ENCODE assay signal across 13 cellular contexts in the genomic region with DNA sequence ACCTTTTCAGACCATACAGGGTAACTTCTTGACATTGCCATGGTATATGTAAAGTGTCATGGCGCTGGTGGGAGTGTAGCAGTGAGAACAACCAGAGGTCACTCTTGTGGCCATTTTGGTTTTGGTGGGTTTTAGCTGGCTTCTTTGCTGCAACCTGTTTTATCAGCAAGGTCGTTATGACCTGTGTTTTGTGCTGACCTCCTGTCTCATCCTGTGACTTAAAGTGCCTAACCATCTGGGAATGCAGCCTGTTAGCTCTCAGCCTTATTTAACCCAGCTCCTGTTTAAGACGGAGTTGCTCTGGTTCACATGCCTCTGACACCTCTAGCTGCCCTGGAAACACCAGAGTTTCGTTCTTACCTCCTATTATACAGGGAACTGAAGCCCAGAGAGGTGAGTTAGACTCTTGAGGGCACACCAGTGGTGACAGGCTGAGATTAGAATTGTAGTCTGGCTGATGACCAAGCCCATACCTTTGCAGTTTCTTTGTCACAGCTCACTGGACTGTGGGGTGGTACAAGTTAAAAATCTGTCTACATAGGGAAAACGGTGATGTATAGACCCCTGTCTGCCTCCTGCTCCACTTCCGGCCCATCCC. TPM values are rescaled to one million over a fixed set of nuclear protein-coding genes. Genes with fewer than 3 reads are reported as not detected.
DNase-seq lines count a peak whose midpoint lies in the region; ATAC-seq, FAIRE-seq and TF ChIP-seq lines count a peak whose summit lies in the region.
"Had no signal": no experiment of that assay in that cellular context is flagged by ENCODE, and none has a peak within 500 bp of the region (broad histone marks: within the 10 kb centered on the region; RNA-seq: fewer than 3 reads in every experiment).

No MANE protein-coding gene starts in this region.

- no peak overlapping the region for H3K27ac ChIP-seq in endothelial cell of umbilical vein (ENCODE audit: insufficient read depth, low read depth, low read length)
- H3K27ac ChIP-seq: body of pancreas, PC-9, prostate gland had no signal

- no peaks in the 10 kb centered on the region for H3K9me1 ChIP-seq in endothelial cell of umbilical vein (replicated peaks; ENCODE audit: control insufficient read depth, extremely low read depth, insufficient read depth, low read length)

- intact Hi-C loops in endothelial cell of umbilical vein (cut with micrococcal nuclease), result no loop called here
- intact Hi-C loops in head of caudate nucleus (cut with DNase I), result no loop called here

- peak; percentile 31 for ATAC-seq in GM18498 (IDR thresholded peaks at IDR 0.05; ENCODE audit: unreplicated experiment)
- peak; percentile 30 for ATAC-seq in HG03354 (IDR thresholded peaks at IDR 0.05; ENCODE audit: poor library complexity, severe bottlenecking, unreplicated experiment)
- ATAC-seq: body of pancreas had no signal

- CTCF ChIA-PET in endothelial cell of umbilical vein (lab: Charles Lee), result interaction anchor here (1.2 to 1.3 kb wide), 2 partner anchors 8 to 21 kb away, joined by 3 read pairs; partner anchors contain the start of gene KSR1

- no peaks in the 10 kb centered on the region for H4K20me1 ChIP-seq in endothelial cell of umbilical vein (replicated peaks; ENCODE audit: control insufficient read depth, extremely low read depth, insufficient read depth, low read length)

- BruUV-seq in endothelial cell of umbilical vein (replicated peaks; lab: Mats Ljungman, UMichigan), result no TSS peak

- peaks cover 35% of the 10 kb centered on the region for H3K79me2 ChIP-seq in endothelial cell of umbilical vein (ENCODE audit: control insufficient read depth, insufficient read depth, low read length)

- no peaks in the 10 kb centered on the region for H3K9me3 ChIP-seq in endothelial cell of umbilical vein (replicated peaks; ENCODE audit: control insufficient read depth, insufficient read depth, low read length)
- H3K9me3 ChIP-seq: body of pancreas, prostate gland had no signal

- H2AFZ ChIP-seq in endothelial cell of umbilical vein (ENCODE audit: low read depth, low read length), result no peak overlapping the region
- H2AFZ ChIP-seq: PC-9 had no signal

- H3K4me3 ChIP-seq in endothelial cell of umbilical vein (replicated peaks in 1 of 3; ENCODE audit: insufficient read depth in 1 of 3, low read depth in 1 of 3, low read length in 3 of 3), result no peak overlapping the region
- H3K4me3 ChIP-seq: body of pancreas, PC-9, prostate gland had no signal

- no peaks in the 10 kb centered on the region for H3K36me3 ChIP-seq in endothelial cell of umbilical vein (ENCODE audit: control insufficient read depth in 2 of 2, extremely low read depth in 1 of 2, insufficient read depth in 2 of 2, low read length in 2 of 2)
- H3K36me3 ChIP-seq: prostate gland had no signal

- dilution Hi-C loops in endothelial cell of umbilical vein (cut with MboI; ENCODE audit: extremely low pct_ligation_motif_present, low sequenced_read_pairs), result no loop called here

- H3K4me1 ChIP-seq in endothelial cell of umbilical vein (ENCODE audit: control insufficient read depth, extremely low read depth, insufficient read depth, low read length), result peaks cover 16% of the 10 kb centered on the region
- H3K4me1 ChIP-seq: prostate gland had no signal

- POLR2A ChIA-PET in endothelial cell of umbilical vein (lab: Charles Lee), result no interaction called here

- no peak for TF ChIP-seq POLR2A in endothelial cell of umbilical vein (IDR thresholded peaks at IDR 0.05; ENCODE audit: low read depth, low read length)

- FAIRE-seq in GM19239 (lab: Jason Lieb, UNC) (peak; percentile 79), endothelial cell of umbilical vein (lab: Jason Lieb, UNC) (peak; percentile 21)

- no peak for DNase-seq in GM19239 (ENCODE audit: insufficient read length, low spot score)
- no peak for DNase-seq in endothelial cell of umbilical vein (ENCODE audit: low read depth, low spot score)
- DNase-seq in head of caudate nucleus, result no peak
- DNase-seq in anterior cingulate cortex (lab: John Stamatoyannopoulos, UW), result no peak
- DNase-seq in activated gamma-delta T cell (lab: John Stamatoyannopoulos, UW), result no peak
- DNase-seq: body of pancreas; KG1; NCI-H1930; PC-9; stimulated activated CD4-positive, alpha-beta T cell treated with anti-CD3 and anti-CD28 coated beads, Interleukin-4, amount 100 ng/mL, for 24 hours had no signal

- H3K4me2 ChIP-seq in endothelial cell of umbilical vein (ENCODE audit: insufficient read depth, low read length), result no peak overlapping the region
- H3K4me2 ChIP-seq: PC-9 had no signal

- no peak overlapping the region for H3K9ac ChIP-seq in endothelial cell of umbilical vein (replicated peaks; ENCODE audit: extremely low read depth, insufficient read depth, low read length)

- TF ChIP-seq CTCF in endothelial cell of umbilical vein (IDR thresholded peaks at IDR 0.05; ENCODE audit: extremely low read depth in 1 of 2, insufficient read depth in 1 of 2, low read depth in 1 of 2, low read length in 2 of 2), result no peak

- no peaks in the 10 kb centered on the region for H3K27me3 ChIP-seq in endothelial cell of umbilical vein (ENCODE audit: control insufficient read depth in 2 of 2, insufficient read depth in 2 of 2, low read length in 2 of 2)
- H3K27me3 ChIP-seq: body of pancreas had no signal

TF ChIP-seq in endothelial cell of umbilical vein, 7 proteins besides CTCF, POLR2A, EP300 and RAD21:
- TF ChIP-seq POLR2AphosphoS5 (IDR thresholded peaks at IDR 0.05; ENCODE audit: insufficient read depth, low read depth, low read length), result no peak
- no peak for TF ChIP-seq FOS (IDR thresholded peaks at IDR 0.05; ENCODE audit: borderline replicate concordance, insufficient read depth, low read length)
- no peak for TF ChIP-seq JUN (IDR thresholded peaks at IDR 0.05; ENCODE audit: borderline replicate concordance, insufficient read depth, insufficient read length, low read depth)
- no peak for TF ChIP-seq MYC (IDR thresholded peaks at IDR 0.05; ENCODE audit: low read depth, low read length)
- no peak for TF ChIP-seq EZH2 (IDR thresholded peaks at IDR 0.05; ENCODE audit: borderline replicate concordance, low read depth, low read length, severe bottlenecking)
- TF ChIP-seq, protein P1, sequence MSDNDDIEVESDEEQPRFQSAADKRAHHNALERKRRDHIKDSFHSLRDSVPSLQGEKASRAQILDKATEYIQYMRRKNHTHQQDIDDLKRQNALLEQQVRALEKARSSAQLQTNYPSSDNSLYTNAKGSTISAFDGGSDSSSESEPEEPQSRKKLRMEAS (IDR thresholded peaks at IDR 0.05; ENCODE audit: insufficient read depth, insufficient read length), result no peak
- no peak for TF ChIP-seq GATA2 (IDR thresholded peaks at IDR 0.05; ENCODE audit: insufficient read depth, insufficient read length, low read depth, low read length)

RNA-seq across cellular contexts. Expression of gene KSR1, which starts 20.9 kb away (rescaled TPM):
- total RNA-seq in endothelial cell of umbilical vein, result 55.6 and 80.2 TPM in 2 replicates
- polyA plus RNA-seq in endothelial cell of umbilical vein, result 31.5 and 35.4 TPM in 2 replicates
- polyA plus RNA-seq in endothelial cell of umbilical vein (2011; cell fraction: cytosol; rRNA removed), result 27.3 and 30.1 TPM in 2 replicates
- polyA plus RNA-seq in endothelial cell of umbilical vein (2011; cell fraction: nucleus; rRNA removed), result 186 and 212 TPM in 2 replicates
- 53.9 and 70.0 TPM in 2 replicates for polyA plus RNA-seq in endothelial cell of umbilical vein (2012)
- 78.7 and 82.4 TPM in 2 replicates for polyA minus RNA-seq in endothelial cell of umbilical vein
- polyA minus RNA-seq in endothelial cell of umbilical vein (2011; cell fraction: cytosol; rRNA and poly(A)+ RNA removed), result 11.1 TPM
- polyA minus RNA-seq in endothelial cell of umbilical vein (2011; cell fraction: nucleus; rRNA and poly(A)+ RNA removed), result 102 and 106 TPM in 2 replicates
